In the genomic region with DNA sequence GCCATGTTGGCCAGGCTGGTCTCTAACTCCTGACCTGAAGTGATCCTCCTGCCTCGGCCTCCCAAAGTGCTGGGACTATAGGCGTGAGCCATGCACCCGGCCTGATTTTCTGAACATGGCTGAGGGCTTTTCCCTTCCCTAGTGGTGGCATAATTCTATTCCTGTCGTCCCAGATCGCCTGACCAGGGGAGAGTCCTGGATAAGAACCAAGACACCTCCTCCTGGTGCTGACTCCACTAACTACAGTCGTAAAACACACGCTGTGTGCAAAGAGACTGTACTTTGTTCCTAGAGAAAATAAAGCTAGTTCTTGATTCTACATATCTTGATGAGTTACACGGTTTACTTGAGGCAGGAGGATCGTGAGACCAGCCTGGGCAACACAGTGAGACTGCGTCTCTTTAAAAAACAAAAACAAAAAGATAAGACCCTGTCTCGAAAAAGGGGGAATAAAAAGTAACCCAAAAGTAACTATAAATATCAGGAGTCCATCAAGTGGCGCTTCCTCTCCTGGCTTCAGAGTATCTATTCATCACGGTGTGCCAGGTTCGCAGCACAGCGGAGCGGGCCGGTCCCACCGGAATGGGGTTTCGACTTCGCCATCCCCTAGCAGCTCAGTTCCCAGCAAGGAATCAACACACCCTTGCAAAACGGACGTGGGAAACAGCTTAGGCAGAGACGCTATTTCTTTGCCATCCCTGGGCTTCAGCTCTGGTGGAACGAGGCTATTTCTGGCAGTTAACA, we compare ENCODE assay signal across 8 cellular contexts. TPM values are rescaled to one million over a fixed set of nuclear protein-coding genes. Genes with fewer than 3 reads are reported as not detected.
DNase-seq lines count a peak whose midpoint lies in the region; ATAC-seq, FAIRE-seq and TF ChIP-seq lines count a peak whose summit lies in the region.

No MANE protein-coding gene starts in this region.

- peaks cover 8% of the 10 kb centered on the region; the same call in 1 of the 2 replicates for H3K36me3 ChIP-seq in Panc1 (ENCODE audit: control insufficient read depth, insufficient read depth, low read length)
- H3K36me3 ChIP-seq in effector memory CD4-positive, alpha-beta T cell (ENCODE audit: control insufficient read depth, insufficient read depth, low read length): peaks cover 41% of the 10 kb centered on the region

- H3K4me1 ChIP-seq in Panc1 (ENCODE audit: control insufficient read depth, insufficient read depth, low read length): peaks cover 22% of the 10 kb centered on the region
- H3K4me1 ChIP-seq in effector memory CD4-positive, alpha-beta T cell (ENCODE audit: control insufficient read depth, insufficient read depth, low read length, poor library complexity, severe bottlenecking): peaks cover 30% of the 10 kb centered on the region

- DNase-seq in Panc1 (ENCODE audit: low read depth, low spot score): no peak
- no peak for DNase-seq in effector memory CD4-positive, alpha-beta T cell
- peak; percentile 78 for DNase-seq in myocyte (ENCODE audit: low read depth)
- DNase-seq in NK-92 treated with Interleukin-12 subunit alpha and Interleukin-12 subunit beta, amount 100 ng/mL, for 24 hours (lab: John Stamatoyannopoulos, UW): no peak
- DNase-seq in central memory CD4-positive, alpha-beta T cell: no peak
- DNase-seq in NCI-H1436 treated with DMSO at 0.1 percent for 48 hours (lab: John Stamatoyannopoulos, UW): no peak

- TF ChIP-seq CTCF in Panc1 (IDR thresholded peaks at IDR 0.05): no peak

- BruUV-seq in Panc1 (replicated peaks; lab: Mats Ljungman, UMichigan): TSS peak; percentile 92

- POLR2A ChIA-PET in Panc1 (lab: Charles Lee): interaction anchor here (0.6 kb wide), 1 partner anchor 127 kb away, joined by 3 read pairs; no protein-coding TSS in a partner anchor

- no peaks in the 10 kb centered on the region for H3K9me3 ChIP-seq in Panc1 (ENCODE audit: control insufficient read depth, insufficient read depth, low read depth, low read length)
- H3K9me3 ChIP-seq in effector memory CD4-positive, alpha-beta T cell (ENCODE audit: control insufficient read depth, low read length): no peaks in the 10 kb centered on the region

- intact Hi-C loops in Panc1 (cut with micrococcal nuclease; ENCODE audit: unreplicated experiment): loop anchor here (5.0 kb wide), 1 partner anchor 109 kb away; no protein-coding TSS in a partner anchor

- H3K27ac ChIP-seq in Panc1 (ENCODE audit: low read length): peak overlapping the region; percentile 98
- peak overlapping the region; percentile 94 for H3K27ac ChIP-seq in effector memory CD4-positive, alpha-beta T cell (ENCODE audit: insufficient read depth, low read length, poor library complexity, severe bottlenecking)

- CTCF ChIA-PET in Panc1 (lab: Charles Lee): interaction anchor here (0.6 to 1.4 kb wide), 2 partner anchors 108 to 286 kb away, joined by 3 to 10 read pairs; no protein-coding TSS in a partner anchor

- ATAC-seq in Panc1: peak; percentile 13; the same call in 1 of the 2 replicates

- H3K4me3 ChIP-seq in GM08714 (ENCODE audit: low read length) (peak overlapping the region; percentile 73), Panc1 (ENCODE audit: low read depth in 2 of 2, low read length in 2 of 2) (peak overlapping the region; percentile 89 to 98)
- H3K4me3 ChIP-seq in effector memory CD4-positive, alpha-beta T cell (ENCODE audit: insufficient read depth, low read depth, low read length, poor library complexity, severe bottlenecking): peak overlapping the region; percentile 95

- no peaks in the 10 kb centered on the region for H3K27me3 ChIP-seq in Panc1 (ENCODE audit: control insufficient read depth, insufficient read depth, low read length)
- H3K27me3 ChIP-seq in effector memory CD4-positive, alpha-beta T cell (replicated peaks; ENCODE audit: control insufficient read depth, insufficient read depth, low read length, poor library complexity, severe bottlenecking): no peaks in the 10 kb centered on the region

- peak; percentile 48 for FAIRE-seq in A204.1 (lab: Jason Lieb, UNC)

- in situ Hi-C loops in Panc1 (cut with HindIII; ENCODE audit: low pct_unique_long_range_greater_than_20kb, low sequenced_read_pairs): no loop called here

RNA-seq across cellular contexts. Expression of gene SDF4, which starts 1.0 kb away (rescaled TPM):
- total RNA-seq in Panc1 (2021; ENCODE audit: unreplicated experiment) (335 TPM), myocyte (142 and 150 TPM in 2 replicates)
- 480 TPM for polyA plus RNA-seq in Panc1 (2012; ENCODE audit: insufficient read length)
- polyA plus RNA-seq in myocyte (2012): 196 TPM

RNA-seq across cellular contexts. Expression of gene B3GALT6, which starts 1.2 kb away (rescaled TPM):
- total RNA-seq in Panc1 (2021; ENCODE audit: unreplicated experiment) (46.4 TPM), myocyte (61.8 and 68.1 TPM in 2 replicates)
- polyA plus RNA-seq in Panc1 (2012; ENCODE audit: insufficient read length): 52.8 TPM
- 32.0 TPM for polyA plus RNA-seq in myocyte (2012)

RNA-seq across cellular contexts. Expression of gene C1QTNF12, which starts 15.7 kb away (rescaled TPM):
- 41.4 TPM for total RNA-seq in Panc1 (2021; ENCODE audit: unreplicated experiment)
- 86.9 TPM for polyA plus RNA-seq in Panc1 (2012; ENCODE audit: insufficient read length)
- 1.2 TPM in 1 of 2 replicates, not detected in the other for total RNA-seq in myocyte
- 1.9 TPM for polyA plus RNA-seq in myocyte (2012)

RNA-seq across cellular contexts. Expression of gene TNFRSF4, which starts 16.9 kb away (rescaled TPM):
- 0.62 TPM for total RNA-seq in Panc1 (2021; ENCODE audit: unreplicated experiment)
- not detected for polyA plus RNA-seq in Panc1 (2012; ENCODE audit: insufficient read length)
- not detected in 2 replicates for total RNA-seq in myocyte
- not detected for polyA plus RNA-seq in myocyte (2012)

RNA-seq across cellular contexts. Expression of gene TNFRSF18, which starts 24.4 kb away (rescaled TPM):
- total RNA-seq in Panc1 (2021; ENCODE audit: unreplicated experiment) (4.3 TPM), myocyte (0.47 TPM in 1 of 2 replicates, not detected in the other)
- 8.2 TPM for polyA plus RNA-seq in Panc1 (2012; ENCODE audit: insufficient read length)
- polyA plus RNA-seq in myocyte (2012): not detected

Comparison
In these comparisons a context has a peak if more than half of its experiments do, and no peak if none do; other contexts are left out.
1. RNA of gene C1QTNF12, which starts 15.7 kb away (total RNA-seq): 41.4 TPM in Panc1 (single experiment); 1.2 TPM in myocyte; every median in the first group is over 10 times any median in the second.
2. Peak in every context shown above with its lines, with median percentiles within 50 percentile points of each other: H3K4me3 ChIP-seq.